ENCODE assay signal across 23 cellular contexts in genomic region chr17:50014471-50015088, GRCh38. TPM values are rescaled to one million over a fixed set of nuclear protein-coding genes. Genes with fewer than 3 reads are reported as not detected.
DNase-seq lines count a peak whose midpoint lies in the region; ATAC-seq, FAIRE-seq and TF ChIP-seq lines count a peak whose summit lies in the region.
"Had no signal": no experiment of that assay in that cellular context is flagged by ENCODE, and none has a peak within 500 bp of the region (broad histone marks: within the 10 kb centered on the region; RNA-seq: fewer than 3 reads in every experiment).

No MANE protein-coding gene starts in this region.

- no peaks in the 10 kb centered on the region for H3K4me1 ChIP-seq in A549
- no peaks in the 10 kb centered on the region; the same call in 1 of the 2 replicates for H3K4me1 ChIP-seq in BLaER1
- H3K4me1 ChIP-seq in pancreas: no peaks in the 10 kb centered on the region
- H3K4me1 ChIP-seq: BE2C had no signal

- no peaks in the 10 kb centered on the region for H4K20me1 ChIP-seq in BLaER1

- WGBS in A549 (ENCODE audit: missing lambda C conversion rate): 0% methylated on average over 1 of the region's 1 CpG
- WGBS in pancreas, 2 donors: 57 to 65% methylated on average over 1 of the region's 1 CpG

- no peak for DNase-seq in A549 (ENCODE audit: low read depth in 1 of 2, low spot score in 1 of 2)
- peak; percentile 56 for DNase-seq in osteocyte (ENCODE audit: extremely low spot score, unreplicated experiment)
- no peak for DNase-seq in sciatic nerve (ENCODE audit: low spot score)
- no peak for DNase-seq in pancreas
- no peak for DNase-seq in stimulated activated CD4-positive, alpha-beta T cell treated with anti-CD3 and anti-CD28 coated beads, Interleukin-2, amount 100 ng/mL, for 24 hours
- DNase-seq: AML-193; BE2C; C1 segment of cervical spinal cord; Calu3; CD4-positive, alpha-beta memory T cell; COR-L47; DMS53; DMS79 treated with DMSO at 0.1 percent for 48 hours; GF-D8; H9; HFFc6 had no signal

- CTCF ChIA-PET in A549 (lab: Yijun Ruan, JAX): interaction anchor here (0.7 to 5.9 kb wide), 13 partner anchors 12 to 447 kb away, joined by 3 to 54 read pairs (median 5); partner anchors contain the start of gene DLX3

- peaks cover 59% of the 10 kb centered on the region for H3K9me3 ChIP-seq in A549
- H3K9me3 ChIP-seq in BLaER1: peaks cover 34% of the 10 kb centered on the region
- H3K9me3 ChIP-seq in pancreas: no peaks in the 10 kb centered on the region
- H3K9me3 ChIP-seq: BE2C had no signal

- no peak overlapping the region for H3K4me3 Mint-ChIP-seq in osteocyte (ENCODE audit: unreplicated experiment)
- H3K4me3 Mint-ChIP-seq: CD4-positive, alpha-beta memory T cell; GM23338; H9; HFFc6 had no signal

- TF ChIP-seq CTCF in A549 (IDR thresholded peaks at IDR 0.05) (no peak), osteocyte (IDR thresholded peaks at IDR 0.05) (no peak), pancreas (IDR thresholded peaks at IDR 0.05) (no peak)

- H3K27ac ChIP-seq in A549 (no peak overlapping the region), BLaER1 (no peak overlapping the region), pancreas (no peak overlapping the region)

- no peaks in the 10 kb centered on the region for H3K36me3 ChIP-seq in BLaER1
- H3K36me3 ChIP-seq in pancreas: no peaks in the 10 kb centered on the region
- H3K36me3 ChIP-seq: BE2C had no signal

- peaks cover 23% of the 10 kb centered on the region for H3K9me3 Mint-ChIP-seq in osteocyte (ENCODE audit: unreplicated experiment)

- intact Hi-C loops in sciatic nerve (cut with DNase I): no loop called here
- intact Hi-C loops in pancreas (cut with DNase I): no loop called here

- H3K9ac ChIP-seq in BLaER1: no peak overlapping the region

- no peaks in the 10 kb centered on the region for H3K36me3 Mint-ChIP-seq in osteocyte (ENCODE audit: unreplicated experiment)

- TF ChIP-seq POLR2A in A549 (IDR thresholded peaks at IDR 0.05; ENCODE audit: low read length): no peak

- POLR2A ChIA-PET in A549 (lab: Yijun Ruan, JAX): no interaction called here

- H3K4me3 ChIP-seq in A549: no peak overlapping the region
- H3K4me3 ChIP-seq in BLaER1: 0 out of 2 replicates have a peak overlapping the region, but pooled peaks have one; percentile 5
- H3K4me3 ChIP-seq in pancreas: no peak overlapping the region
- H3K4me3 ChIP-seq: GM23338 had no signal

- no peak for FAIRE-seq in A549 (lab: Jason Lieb, UNC)
- FAIRE-seq in pancreas (lab: Jason Lieb, UNC): no peak
- FAIRE-seq: GM12891, GM18507 had no signal

- no peaks in the 10 kb centered on the region for H3K27me3 ChIP-seq in BLaER1
- H3K27me3 ChIP-seq in pancreas: peaks cover 0 to 3% (median 0%) of the 10 kb centered on the region in 4 donors

- H3K27me3 Mint-ChIP-seq in osteocyte (ENCODE audit: unreplicated experiment): peaks cover 21% of the 10 kb centered on the region

- no peak overlapping the region for H3K27ac Mint-ChIP-seq in osteocyte (ENCODE audit: unreplicated experiment)
- H3K27ac Mint-ChIP-seq: CD4-positive, alpha-beta memory T cell; GM23338; H9; HFFc6 had no signal

- peaks cover 4% of the 10 kb centered on the region for H3K4me1 Mint-ChIP-seq in osteocyte (ENCODE audit: unreplicated experiment)
- H3K4me1 Mint-ChIP-seq: CD4-positive, alpha-beta memory T cell; GM23338; H9 had no signal

- no peak for TF ChIP-seq RAD21 in A549 (conservative IDR thresholded peaks at IDR 0.05 in 1 of 2, IDR thresholded peaks at IDR 0.05 in 1 of 2)

- H3K4me2 ChIP-seq in A549 (no peak overlapping the region), BLaER1 (no peak overlapping the region)
- H3K4me2 ChIP-seq: GM23338 had no signal

- ATAC-seq in A549: no peak
- ATAC-seq in sciatic nerve: no peak
- ATAC-seq in pancreas: no peak
- ATAC-seq: GM23338, HCT116 had no signal

- TF ChIP-seq EP300 in A549 (IDR thresholded peaks at IDR 0.05): no peak

TF ChIP-seq in A549, 52 proteins besides CTCF, POLR2A, EP300 and RAD21:
- TF ChIP-seq ZFP36 (IDR thresholded peaks at IDR 0.05; ENCODE audit: borderline replicate concordance, partially characterized antibody) (peak; percentile 72), MYC (IDR thresholded peaks at IDR 0.05; ENCODE audit: borderline replicate concordance, low read length) (no peak)

RNA-seq across cellular contexts. Expression of gene DLX3, which starts 19.6 kb away (rescaled TPM):
- 0.04 TPM in 1 of 2 replicates, not detected in the other for polyA plus RNA-seq in A549 (2011; rRNA removed)
- polyA plus RNA-seq in A549 (2012; cell fraction: cytosol; rRNA removed): 0.08 and 0.12 TPM in 2 replicates
- 0.04 and 0.13 TPM in 2 replicates for polyA plus RNA-seq in A549 (2012; cell fraction: nucleus; rRNA removed)
- polyA plus RNA-seq in A549 (2017; fragmentation: RNase III; extraction: RNeasy Plus Mini Kit Qiagen cat#74134 plus additional on column Dnase treatment): 0.04 to 0.24 TPM (median 0.17 TPM) in 3 replicates
- polyA minus RNA-seq in A549 (2011; rRNA and poly(A)+ RNA removed): not detected in 2 replicates
- total RNA-seq in osteocyte: not detected in 2 replicates
- 0.22 TPM for total RNA-seq in sciatic nerve
- under 1 TPM; 0.09 to 0.53 (median 0.24) TPM for total RNA-seq in pancreas
- polyA plus RNA-seq in pancreas: under 1 TPM; 0.33 to 0.42 TPM
- total RNA-seq: A172; Calu3; CD4-positive, alpha-beta memory T cell; Daoy; HFFc6 had no signal
- polyA plus RNA-seq: CD4-positive, alpha-beta memory T cell had no signal

RNA-seq across cellular contexts. Expression of gene ITGA3, which starts 41.3 kb away (rescaled TPM):
- polyA plus RNA-seq in A549 (2011; rRNA removed) (141 and 181 TPM in 2 replicates), A549 (2017; fragmentation: RNase III; extraction: RNeasy Plus Mini Kit Qiagen cat#74134 plus additional on column Dnase treatment) (248 to 268 TPM (median 256 TPM) in 3 replicates), pancreas (10 to 100 TPM; 28.3 to 35.2 TPM)
- 182 and 240 TPM in 2 replicates for polyA plus RNA-seq in A549 (2012; cell fraction: cytosol; rRNA removed)
- polyA plus RNA-seq in A549 (2012; cell fraction: nucleus; rRNA removed): 975 and 1,352 TPM in 2 replicates
- polyA minus RNA-seq in A549 (2011; rRNA and poly(A)+ RNA removed): 337 and 368 TPM in 2 replicates
- total RNA-seq in osteocyte (201 and 221 TPM in 2 replicates), sciatic nerve (70.1 TPM), pancreas (10 to 100 TPM; 16.8 to 61.2 (median 23.0) TPM)

RNA-seq across cellular contexts. Expression of gene DLX4, which starts 45.6 kb away (rescaled TPM):
- 2.9 and 3.8 TPM in 2 replicates for polyA plus RNA-seq in A549 (2011; rRNA removed)
- 2.4 and 3.8 TPM in 2 replicates for polyA plus RNA-seq in A549 (2012; cell fraction: cytosol; rRNA removed)
- polyA plus RNA-seq in A549 (2012; cell fraction: nucleus; rRNA removed): 10.0 and 12.6 TPM in 2 replicates
- 2.8 to 4.1 TPM (median 3.8 TPM) in 3 replicates for polyA plus RNA-seq in A549 (2017; fragmentation: RNase III; extraction: RNeasy Plus Mini Kit Qiagen cat#74134 plus additional on column Dnase treatment)
- polyA minus RNA-seq in A549 (2011; rRNA and poly(A)+ RNA removed): 1.2 and 2.3 TPM in 2 replicates
- not detected in 2 replicates for total RNA-seq in osteocyte
- total RNA-seq in sciatic nerve: not detected
- under 1 TPM in 3 of 6 donors, not detected in 3; 0.16 to 0.23 (median 0.20) TPM for total RNA-seq in pancreas
- polyA plus RNA-seq in pancreas: under 1 TPM; 0.26 to 0.30 TPM
- total RNA-seq: HFFc6 had no signal
